In genomic region chr16:19066988-19067348, GRCh38 we compare ENCODE assay signal across 8 cellular contexts. TPM values are rescaled to one million over a fixed set of nuclear protein-coding genes. Genes with fewer than 3 reads are reported as not detected.
DNase-seq lines count a peak whose midpoint lies in the region; ATAC-seq, FAIRE-seq and TF ChIP-seq lines count a peak whose summit lies in the region.

No MANE protein-coding gene starts in this region.

- no peaks in the 10 kb centered on the region for H3K9me3 ChIP-seq in heart left ventricle
- no peaks in the 10 kb centered on the region for H3K9me3 ChIP-seq in breast epithelium
- no peaks in the 10 kb centered on the region for H3K9me3 ChIP-seq in mucosa of stomach (ENCODE audit: control insufficient read depth, low read length)
- H3K9me3 ChIP-seq in uterus = no peaks in the 10 kb centered on the region

- DNase-seq in heart left ventricle (no peak), Right ventricle myocardium superior (no peak), breast epithelium (ENCODE audit: low spot score in 2 of 2) (no peak), uterus (no peak), H54 (ENCODE audit: insufficient read length, low spot score) (no peak), dermis blood vessel endothelial cell (no peak), COLO668 (lab: John Stamatoyannopoulos, UW; ENCODE audit: unreplicated experiment) (no peak)

- TF ChIP-seq POLR2A in heart left ventricle (IDR thresholded peaks at IDR 0.05) (no peak), breast epithelium (IDR thresholded peaks at IDR 0.05) (no peak), uterus (IDR thresholded peaks at IDR 0.05) (no peak), H54 (IDR thresholded peaks at IDR 0.05; ENCODE audit: low read depth, low read length) (no peak)

- H3K27me3 ChIP-seq in heart left ventricle (no peaks in the 10 kb centered on the region), breast epithelium (no peaks in the 10 kb centered on the region), mucosa of stomach (ENCODE audit: control insufficient read depth, insufficient read depth, low read length) (no peaks in the 10 kb centered on the region), uterus (no peaks in the 10 kb centered on the region)

- H3K36me3 ChIP-seq in heart left ventricle = peaks cover 0 to 5% (median 2%) of the 10 kb centered on the region in 9 donors
- no peaks in the 10 kb centered on the region for H3K36me3 ChIP-seq in breast epithelium
- H3K36me3 ChIP-seq in mucosa of stomach (ENCODE audit: control insufficient read depth, insufficient read depth, low read length) = no peaks in the 10 kb centered on the region
- H3K36me3 ChIP-seq in uterus = no peaks in the 10 kb centered on the region

- H3K4me3 ChIP-seq in heart left ventricle (peak overlapping the region in 10 of 12 donors; percentile 58 to 91 (median 76)), breast epithelium (peak overlapping the region; percentile 80 to 93 (median 81)), mucosa of stomach (ENCODE audit: low read length) (peak overlapping the region; percentile 95), uterus (peak overlapping the region; percentile 79 to 81)

- peaks cover 0 to 27% (median 14%) of the 10 kb centered on the region in 12 donors for H3K4me1 ChIP-seq in heart left ventricle
- no peaks in the 10 kb centered on the region for H3K4me1 ChIP-seq in breast epithelium
- H3K4me1 ChIP-seq in mucosa of stomach (ENCODE audit: control insufficient read depth, insufficient read depth, low read length) = peaks cover 11% of the 10 kb centered on the region
- peaks cover 3 to 4% of the 10 kb centered on the region in 2 donors for H3K4me1 ChIP-seq in uterus

- ATAC-seq in heart left ventricle = no peak
- ATAC-seq in Right ventricle myocardium superior (ENCODE audit: poor library complexity) = no peak

- TF ChIP-seq CTCF in heart left ventricle (IDR thresholded peaks at IDR 0.05) (no peak), breast epithelium (IDR thresholded peaks at IDR 0.05) (no peak), uterus (IDR thresholded peaks at IDR 0.05) (no peak)

- peak overlapping the region; percentile 98 for H3K9ac ChIP-seq in mucosa of stomach (ENCODE audit: low read length)

- FAIRE-seq in H54 (lab: Jason Lieb, UNC) = no peak

- intact Hi-C loops in heart left ventricle (cut with DNase I) (loop anchor here in 6 of 10 donors (5.0 to 10.0 kb wide), 4 partner anchors 82 to 458 kb away; partner anchors contain the start of genes ARL6IP1 (in 3 of the 6), TMC7 (in 2 of the 6), CCP110 (in 1 of the 6) and GDE1 (in 1 of the 6)), Right ventricle myocardium superior (cut with DNase I) (loop anchor here (10.0 kb wide), 1 partner anchor 818 kb away; the partner anchor contains the start of gene GPRC5B), breast epithelium (cut with DNase I; ENCODE audit: low total_unique reads) (no loop called here), uterus (cut with DNase I; ENCODE audit: low total_unique reads) (no loop called here)

- WGBS in heart left ventricle, 4 donors = 60 to 68% (median 62%) methylated on average over 9 of the region's 9 CpGs

- H3K27ac ChIP-seq in heart left ventricle = peak overlapping the region; percentile 95 to 100 (median 98)
- peak overlapping the region; percentile 100 for H3K27ac ChIP-seq in breast epithelium
- peak overlapping the region; percentile 98 for H3K27ac ChIP-seq in uterus

RNA-seq across cellular contexts. Expression of gene COQ7, which starts 0.4 kb away (rescaled TPM):
- total RNA-seq in heart left ventricle (10 to 100 TPM; 24.9 to 45.1 (median 39.5) TPM), Right ventricle myocardium superior (39.4 TPM), breast epithelium (10 to 100 TPM; 13.8 to 20.2 (median 16.4) TPM), uterus (10 to 100 TPM in 3 of 4 donors, 1 to 10 TPM in 1; 9.7 to 40.2 (median 27.3) TPM), dermis blood vessel endothelial cell (23.5 and 32.1 TPM in 2 replicates)
- polyA plus RNA-seq in heart left ventricle = 10 to 100 TPM; 23.9 to 26.1 TPM

RNA-seq across cellular contexts. Expression of gene ITPRIPL2, which starts 46.8 kb away (rescaled TPM):
- total RNA-seq in heart left ventricle (10 to 100 TPM; 11.0 to 43.2 (median 16.3) TPM), Right ventricle myocardium superior (15.7 TPM), breast epithelium (10 to 100 TPM; 36.1 to 66.6 (median 40.3) TPM), uterus (10 to 100 TPM; 17.9 to 74.1 (median 43.7) TPM), dermis blood vessel endothelial cell (40.2 and 51.3 TPM in 2 replicates)
- polyA plus RNA-seq in heart left ventricle = 1 to 10 TPM; 3.1 to 7.2 TPM

Comparison
In these comparisons a context has a peak if more than half of its experiments do, and no peak if none do; other contexts are left out.
1. intact Hi-C loops: an anchor here in heart left ventricle (5.0 to 10.0 kb wide) and Right ventricle myocardium superior (10.0 kb wide); none called in breast epithelium and uterus.